Comparison of ENCODE assay signal across 22 cellular contexts in genomic region chrX:115579327-115579726, GRCh38. TPM values are rescaled to one million over a fixed set of nuclear protein-coding genes. Genes with fewer than 3 reads are reported as not detected.
"Had no signal": no experiment of that assay in that cellular context is flagged by ENCODE, and none has a peak within 500 bp of the region (broad histone marks: within the 10 kb centered on the region; RNA-seq: fewer than 3 reads in every experiment).

No MANE protein-coding gene starts in this region.

- FAIRE-seq: islet of Langerhans, small intestine, TTC549 had no signal

- H3K36me3 Mint-ChIP-seq: naive thymus-derived CD8-positive, alpha-beta T cell had no signal

- H3K9me3 Mint-ChIP-seq: activated CD4-positive, alpha-beta T cell treated with anti-CD3 and anti-CD28 coated beads, Interleukin-2, amount 10 ng/mL, durations not matched to agents 7 days and 5 days; naive thymus-derived CD8-positive, alpha-beta T cell had no signal

- H3K4me3 ChIP-seq: breast epithelium, esophagus squamous epithelium, lower lobe of right lung, right lobe of liver, stomach, upper lobe of left lung had no signal

- ATAC-seq: left colon; lower lobe of right lung; naive thymus-derived CD8-positive, alpha-beta T cell; right lobe of liver; WTC11 had no signal

- H3K4me1 ChIP-seq: breast epithelium, parathyroid adenoma had no signal

- H3K36me3 ChIP-seq: breast epithelium, esophagus squamous epithelium, lower lobe of right lung, stomach had no signal

- H2AFZ ChIP-seq: parathyroid adenoma had no signal

- H3K79me2 ChIP-seq: parathyroid adenoma had no signal

- H3K27me3 ChIP-seq: esophagus squamous epithelium, upper lobe of left lung had no signal

- H3K27ac ChIP-seq: breast epithelium, esophagus squamous epithelium, lower lobe of right lung, parathyroid adenoma, right lobe of liver, stomach, upper lobe of left lung had no signal

- DNase-seq: activated CD4-positive, alpha-beta T cell treated with anti-CD3 and anti-CD28 coated beads, Interleukin-2, amount 10 ng/mL, durations not matched to agents 7 days and 5 days; activated CD8-positive, alpha-beta memory T cell treated with anti-CD3 and anti-CD28 coated beads for 24 hours; activated CD8-positive, alpha-beta memory T cell treated with anti-CD3 and anti-CD28 coated beads, Interleukin-2, amount 50 U/mL, for 48 hours; activated naive CD4-positive, alpha-beta T cell treated with Interleukin-2 at 50 U/mL for 16 hours; aorta; effector CD4-positive, alpha-beta T cell; esophagus squamous epithelium; hippocampal formation; left colon; lower lobe of right lung; naive thymus-derived CD8-positive, alpha-beta T cell; right lobe of liver; small intestine; stimulated activated CD4-positive, alpha-beta T cell treated with anti-CD3 and anti-CD28 coated beads, Interleukin-15, amount 100 ng/mL, for 24 hours; stimulated activated CD4-positive, alpha-beta T cell treated with anti-CD3 and anti-CD28 coated beads, Interleukin-2, amount 100 ng/mL, for 48 hours; stomach; upper lobe of left lung had no signal

- H3K9ac ChIP-seq: parathyroid adenoma had no signal

- H3K9me3 ChIP-seq: breast epithelium, esophagus squamous epithelium, lower lobe of right lung, right lobe of liver, stomach, upper lobe of left lung had no signal

- H3K27ac Mint-ChIP-seq: naive thymus-derived CD8-positive, alpha-beta T cell; WTC11 had no signal

RNA-seq across cellular contexts. Expression of gene PLS3, which starts 18.4 kb away (rescaled TPM):
- total RNA-seq: naive thymus-derived CD8-positive, alpha-beta T cell had no signal
